Comparison of ENCODE assay signal across 26 cellular contexts in the genomic region with DNA sequence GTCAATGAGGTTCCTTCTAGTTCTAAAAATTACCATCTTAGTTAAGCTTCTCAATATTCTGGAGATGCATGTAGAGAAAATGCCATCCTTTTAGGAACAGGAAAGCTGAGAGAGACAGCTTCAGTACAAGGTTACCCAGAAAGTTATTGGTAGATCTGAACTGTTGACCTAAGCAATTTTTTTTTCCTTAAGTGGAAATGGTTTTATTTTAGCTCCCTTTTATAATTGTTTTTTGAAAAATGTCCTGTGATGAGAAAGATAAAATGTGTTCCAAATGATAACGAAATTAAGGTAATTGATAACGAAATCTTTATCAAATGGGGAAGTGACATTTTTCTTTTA.
"Had no signal": no experiment of that assay in that cellular context is flagged by ENCODE, and none has a peak within 500 bp of the region (broad histone marks: within the 10 kb centered on the region; RNA-seq: fewer than 3 reads in every experiment).

No MANE protein-coding gene starts in this region.

- ATAC-seq: activated naive CD4-positive, alpha-beta T cell treated with anti-CD3 and anti-CD28 coated beads, Interleukin-2, amount 50 U/mL, for 72 hours; activated T-cell treated with anti-CD3 and anti-CD28 coated beads, Interleukin-2, amount 50 U/mL, for 4 hours; gastrocnemius medialis; left lung; natural killer cell; sciatic nerve had no signal

- H3K4me1 ChIP-seq: colonic mucosa, left lung, uterus had no signal

- H3K4me3 Mint-ChIP-seq: activated CD4-positive, alpha-beta memory T cell treated with anti-CD3 and anti-CD28 coated beads, Interleukin-2, amount 10 ng/mL, durations not matched to agents 7 days and 5 days; activated CD4-positive, alpha-beta T cell treated with anti-CD3 and anti-CD28 coated beads, Interleukin-2, amount 10 ng/mL, durations not matched to agents 24 days and 14 days; activated T-cell treated with anti-CD3 and anti-CD28 coated beads, Interleukin-2, amount 50 U/mL, for 4 hours; natural killer cell; stimulated activated naive CD8-positive, alpha-beta T cell treated with anti-CD3 and anti-CD28 coated beads, Interleukin-15, Interleukin-2, amounts not matched to agents 100 ng/mL and 50 ng/mL, for 24 hours had no signal

- DNase-seq: activated CD4-positive, alpha-beta memory T cell treated with anti-CD3 and anti-CD28 coated beads, Interleukin-2, amount 10 ng/mL, durations not matched to agents 7 days and 5 days; activated CD4-positive, alpha-beta T cell treated with anti-CD3 and anti-CD28 coated beads, Interleukin-2, amount 10 ng/mL, durations not matched to agents 24 days and 14 days; activated CD4-positive, CD25-positive, alpha-beta regulatory T cell treated with anti-CD3 and anti-CD28 coated beads, Interleukin-2, amount 50 U/mL, for 72 hours; activated CD8-positive, alpha-beta memory T cell treated with anti-CD3 and anti-CD28 coated beads, Interleukin-2, amount 50 U/mL, for 48 hours; activated naive CD4-positive, alpha-beta T cell; activated T-cell treated with anti-CD3 and anti-CD28 coated beads, Interleukin-2, amount 50 U/mL, for 4 hours; colonic mucosa; dorsolateral prefrontal cortex; effector memory CD4-positive, alpha-beta T cell; gastrocnemius medialis; glutamatergic neuron; left lung; mesendoderm; natural killer cell; ovary; stimulated activated CD4-positive, alpha-beta T cell treated with anti-CD3 and anti-CD28 coated beads, Interleukin-12 subunit alpha, Interleukin-12 subunit beta, amount 100 ng/mL, for 4 hours; stimulated activated CD4-positive, alpha-beta T cell treated with anti-CD3 and anti-CD28 coated beads, Interleukin-4, amount 100 ng/mL, for 1 hour; T-helper 9 cell; uterus had no signal

- H3K4me3 ChIP-seq: colonic mucosa, dorsolateral prefrontal cortex, gastrocnemius medialis, left lung, lung, ovary, skin epidermis, thoracic aorta, uterus had no signal

- H3K27ac ChIP-seq: colonic mucosa, dorsolateral prefrontal cortex, gastrocnemius medialis, left lung, ovary, skin epidermis, thoracic aorta, uterus had no signal

- H3K27me3 Mint-ChIP-seq: activated CD4-positive, alpha-beta memory T cell treated with anti-CD3 and anti-CD28 coated beads, Interleukin-2, amount 10 ng/mL, durations not matched to agents 7 days and 5 days; activated CD4-positive, alpha-beta T cell treated with anti-CD3 and anti-CD28 coated beads, Interleukin-2, amount 10 ng/mL, durations not matched to agents 24 days and 14 days; progenitor cell of endocrine pancreas; stimulated activated naive CD8-positive, alpha-beta T cell treated with anti-CD3 and anti-CD28 coated beads, Interleukin-15, Interleukin-2, amounts not matched to agents 100 ng/mL and 50 ng/mL, for 24 hours had no signal

- H3K9me3 Mint-ChIP-seq: activated CD4-positive, alpha-beta memory T cell treated with anti-CD3 and anti-CD28 coated beads, Interleukin-2, amount 10 ng/mL, durations not matched to agents 7 days and 5 days; activated CD4-positive, alpha-beta T cell treated with anti-CD3 and anti-CD28 coated beads, Interleukin-2, amount 10 ng/mL, durations not matched to agents 24 days and 14 days; activated naive CD4-positive, alpha-beta T cell treated with anti-CD3 and anti-CD28 coated beads, Interleukin-2, amount 50 U/mL, for 72 hours; activated T-cell treated with anti-CD3 and anti-CD28 coated beads, Interleukin-2, amount 50 U/mL, for 4 hours; natural killer cell; stimulated activated naive CD8-positive, alpha-beta T cell treated with anti-CD3 and anti-CD28 coated beads, Interleukin-15, Interleukin-2, amounts not matched to agents 100 ng/mL and 50 ng/mL, for 24 hours had no signal

- H3K9me3 ChIP-seq: colonic mucosa, gastrocnemius medialis, left lung, ovary, thoracic aorta, uterus had no signal

- H3K36me3 ChIP-seq: ovary, uterus had no signal

- H3K27me3 ChIP-seq: colonic mucosa, dorsolateral prefrontal cortex, gastrocnemius medialis, left lung, ovary, uterus had no signal

- H3K27ac Mint-ChIP-seq: activated CD4-positive, alpha-beta T cell treated with anti-CD3 and anti-CD28 coated beads, Interleukin-2, amount 10 ng/mL, durations not matched to agents 24 days and 14 days had no signal
